In genomic region chr3:37221407-37221806, GRCh38 we compare ENCODE assay signal across 12 cellular contexts. TPM values are rescaled to one million over a fixed set of nuclear protein-coding genes. Genes with fewer than 3 reads are reported as not detected.
A peak's percentile ranks its signal among the peaks of the same experiment; 100 is the strongest.
DNase-seq lines count a peak whose midpoint lies in the region; ATAC-seq and TF ChIP-seq lines count a peak whose summit lies in the region.
"Had no signal": no experiment of that assay in that cellular context is flagged by ENCODE, and none has a peak within 500 bp of the region (broad histone marks: within the 10 kb centered on the region; RNA-seq: fewer than 3 reads in every experiment).

No MANE protein-coding gene starts in this region.

- no peak for ATAC-seq in HG03196 (IDR thresholded peaks at IDR 0.05; ENCODE audit: unreplicated experiment)
- ATAC-seq: upper lobe of right lung had no signal

- 67% methylated on average over 1 of the region's 1 CpG for WGBS in esophagus muscularis mucosa

- in situ Hi-C loops in Caki2 (cut with HindIII; ENCODE audit: low pct_unique_long_range_greater_than_20kb, low sequenced_read_pairs) = no loop called here
- in situ Hi-C loops in astrocyte of the spinal cord (cut with HindIII; ENCODE audit: low sequenced_read_pairs) = no loop called here
- in situ Hi-C loops in HAP-1 (cut with MboI; ENCODE audit: low sequenced_read_pairs) = loop anchor here (25.0 kb wide), 1 partner anchor 484 kb away; no protein-coding TSS in a partner anchor

- H3K27me3 ChIP-seq in esophagus muscularis mucosa (peaks cover 0 to 5% (median 0%) of the 10 kb centered on the region in 4 donors), HAP-1 (ENCODE audit: low read depth) (peaks cover 2% of the 10 kb centered on the region; the same call in 1 of the 2 replicates)
- H3K27me3 ChIP-seq: upper lobe of right lung had no signal

- H3K4me1 ChIP-seq in esophagus muscularis mucosa (no peaks in the 10 kb centered on the region), HAP-1 (no peaks in the 10 kb centered on the region)
- H3K4me1 ChIP-seq: upper lobe of right lung had no signal

- intact Hi-C loops in esophagus muscularis mucosa (cut with DNase I) = no loop called here

- H3K27ac ChIP-seq in esophagus muscularis mucosa (replicated peaks in 1 of 4) = no peak overlapping the region
- H3K27ac ChIP-seq: upper lobe of right lung had no signal

- H3K4me3 ChIP-seq in astrocyte of the spinal cord (ENCODE audit: low read depth, low read length) (no peak overlapping the region), esophagus muscularis mucosa (no peak overlapping the region), HAP-1 (no peak overlapping the region)
- H3K4me3 ChIP-seq: upper lobe of right lung had no signal

- H3K9me3 ChIP-seq in esophagus muscularis mucosa = no peaks in the 10 kb centered on the region
- no peaks in the 10 kb centered on the region for H3K9me3 ChIP-seq in HAP-1
- H3K9me3 ChIP-seq: upper lobe of right lung had no signal

- DNase-seq in Caki2 (ENCODE audit: low read depth) (peak; percentile 83), HS-27A (ENCODE audit: low read depth) (peak; percentile 52), astrocyte of the spinal cord (ENCODE audit: low read depth, low spot score) (peak; percentile 82), kidney glomerular epithelial cell (lab: John Stamatoyannopoulos, UW) (peak; percentile 80), NCI-H1694 treated with DMSO at 0.1 percent for 48 hours (lab: John Stamatoyannopoulos, UW) (no peak), esophagus muscularis mucosa (ENCODE audit: extremely low spot score) (no peak), HAP-1 (ENCODE audit: low spot score in 2 of 2) (no peak)
- DNase-seq: activated CD8-positive, alpha-beta memory T cell treated with anti-CD3 and anti-CD28 coated beads, Interleukin-2, amount 50 U/mL, for 48 hours; nucleus accumbens; T-helper 1 cell; upper lobe of right lung had no signal

- no peak for TF ChIP-seq POLR2A in esophagus muscularis mucosa (IDR thresholded peaks at IDR 0.05; ENCODE audit: low read depth)

- H3K36me3 ChIP-seq in esophagus muscularis mucosa (no peaks in the 10 kb centered on the region), HAP-1 (replicated peaks) (no peaks in the 10 kb centered on the region)
- H3K36me3 ChIP-seq: upper lobe of right lung had no signal

- TF ChIP-seq CTCF in astrocyte of the spinal cord (IDR thresholded peaks at IDR 0.05; ENCODE audit: low read depth, low read length) (no peak), esophagus muscularis mucosa (IDR thresholded peaks at IDR 0.05) (no peak)

- TF ChIP-seq EP300 in esophagus muscularis mucosa (IDR thresholded peaks at IDR 0.05) = no peak

RNA-seq across cellular contexts. Expression of gene GOLGA4, which starts 21.7 kb away (rescaled TPM):
- total RNA-seq in Caki2 (2014; rRNA removed; shearing (Covaris generic); ENCODE audit: low replicate concordance) = 11.3 and 14.1 TPM in 2 replicates
- 10 to 100 TPM; 67.8 to 99.5 (median 85.1) TPM for total RNA-seq in esophagus muscularis mucosa

RNA-seq across cellular contexts. Expression of gene LRRFIP2, which starts 47.0 kb away (rescaled TPM):
- total RNA-seq in Caki2 (2014; rRNA removed; shearing (Covaris generic); ENCODE audit: low replicate concordance) = 16.2 and 16.9 TPM in 2 replicates
- 100 to 1,000 TPM in 1 of 4 donors, 10 to 100 TPM in 3; 76.9 to 104 (median 93.4) TPM for total RNA-seq in esophagus muscularis mucosa

Comparison
In these comparisons a context has a peak if more than half of its experiments do, and no peak if none do; other contexts are left out.
1. DNase-seq: peak in Caki2 (single experiment), HS-27A (single experiment), astrocyte of the spinal cord (single experiment) and kidney glomerular epithelial cell (single experiment); none in NCI-H1694 treated with DMSO at 0.1 percent for 48 hours (single experiment), esophagus muscularis mucosa (single experiment) and HAP-1 (0 of 2).